Comparison of ENCODE assay signal across 11 cellular contexts in genomic region chrX:135802687-135803086, GRCh38. TPM values are rescaled to one million over a fixed set of nuclear protein-coding genes. Genes with fewer than 3 reads are reported as not detected.
"Had no signal": no experiment of that assay in that cellular context is flagged by ENCODE, and none has a peak within 500 bp of the region (broad histone marks: within the 10 kb centered on the region; RNA-seq: fewer than 3 reads in every experiment).

CT45A6 (minus strand) TSS chrX:135802787; CDS start chrX:135798993, 3,794 bp downstream.

RNA-seq across cellular contexts. Expression of gene CT45A6, which starts in this region (rescaled TPM):
- total RNA-seq: OCI-LY7, PC-3, PC-9, Peyer's patch, Right ventricle myocardium inferior, Right ventricle myocardium superior, RPMI7951, SJCRH30, SJSA1, SK-MEL-5, T-cell had no signal
